Comparison of ENCODE assay signal across 1 cellular context in genomic region chr20:32580970-32581838, GRCh38.
A peak's percentile ranks its signal among the peaks of the same experiment; 100 is the strongest.
TF ChIP-seq lines count a peak whose summit lies in the region.

No MANE protein-coding gene starts in this region.

TF ChIP-seq in HEK293, 187 proteins besides CTCF, POLR2A, EP300 and RAD21 (continued from another document):
- TF ChIP-seq ZBTB21 (tag by site-specific recombination; IDR thresholded peaks at IDR 0.05) (no peak), SP2 (tag by site-specific recombination; IDR thresholded peaks at IDR 0.05) (peak; percentile 20; the same call in 1 of the 2 replicates), ZNF211 (tag by site-specific recombination; IDR thresholded peaks at IDR 0.05; ENCODE audit: low read depth) (no peak), ZNF184 (tag by site-specific recombination; IDR thresholded peaks at IDR 0.05) (no peak), ZNF677 (tag by site-specific recombination; IDR thresholded peaks at IDR 0.05) (no peak), ZNF510 (tag by site-specific recombination; IDR thresholded peaks at IDR 0.05; ENCODE audit: insufficient replicate concordance) (no peak), ZNF394 (tag by site-specific recombination; IDR thresholded peaks at IDR 0.05; ENCODE audit: borderline replicate concordance) (no peak), ZNF2 (tag by site-specific recombination; IDR thresholded peaks at IDR 0.05) (no peak), AEBP2 (tag by site-specific recombination; IDR thresholded peaks at IDR 0.05; ENCODE audit: borderline replicate concordance) (no peak), ZNF26 (tag by site-specific recombination; IDR thresholded peaks at IDR 0.05) (no peak), ZIC2 (tag by site-specific recombination; IDR thresholded peaks at IDR 0.05) (peak; percentile 47), ZNF311 (tag by site-specific recombination; IDR thresholded peaks at IDR 0.05; ENCODE audit: borderline replicate concordance) (no peak), ZNF585B (tag by site-specific recombination; IDR thresholded peaks at IDR 0.05) (no peak), ZNF202 (tag by site-specific recombination; IDR thresholded peaks at IDR 0.05; ENCODE audit: borderline replicate concordance) (no peak), PRDM1 (tag by site-specific recombination; IDR thresholded peaks at IDR 0.05) (no peak), ZNF623 (tag by site-specific recombination; IDR thresholded peaks at IDR 0.05) (no peak), KLF17 (tag by site-specific recombination; IDR thresholded peaks at IDR 0.05) (peak; percentile 51), ZNF555 (tag by site-specific recombination; conservative IDR thresholded peaks at IDR 0.05) (no peak), IKZF3 (tag by site-specific recombination; IDR thresholded peaks at IDR 0.05) (no peak), ZNF280C (tag by site-specific recombination; IDR thresholded peaks at IDR 0.05) (no peak)
- TF ChIP-seq, protein P1, sequence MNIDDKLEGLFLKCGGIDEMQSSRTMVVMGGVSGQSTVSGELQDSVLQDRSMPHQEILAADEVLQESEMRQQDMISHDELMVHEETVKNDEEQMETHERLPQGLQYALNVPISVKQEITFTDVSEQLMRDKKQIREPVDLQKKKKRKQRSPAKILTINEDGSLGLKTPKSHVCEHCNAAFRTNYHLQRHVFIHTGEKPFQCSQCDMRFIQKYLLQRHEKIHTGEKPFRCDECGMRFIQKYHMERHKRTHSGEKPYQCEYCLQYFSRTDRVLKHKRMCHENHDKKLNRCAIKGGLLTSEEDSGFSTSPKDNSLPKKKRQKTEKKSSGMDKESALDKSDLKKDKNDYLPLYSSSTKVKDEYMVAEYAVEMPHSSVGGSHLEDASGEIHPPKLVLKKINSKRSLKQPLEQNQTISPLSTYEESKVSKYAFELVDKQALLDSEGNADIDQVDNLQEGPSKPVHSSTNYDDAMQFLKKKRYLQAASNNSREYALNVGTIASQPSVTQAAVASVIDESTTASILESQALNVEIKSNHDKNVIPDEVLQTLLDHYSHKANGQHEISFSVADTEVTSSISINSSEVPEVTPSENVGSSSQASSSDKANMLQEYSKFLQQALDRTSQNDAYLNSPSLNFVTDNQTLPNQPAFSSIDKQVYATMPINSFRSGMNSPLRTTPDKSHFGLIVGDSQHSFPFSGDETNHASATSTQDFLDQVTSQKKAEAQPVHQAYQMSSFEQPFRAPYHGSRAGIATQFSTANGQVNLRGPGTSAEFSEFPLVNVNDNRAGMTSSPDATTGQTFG (tag by site-specific recombination; IDR thresholded peaks at IDR 0.05; ENCODE audit: borderline replicate concordance) = no peak
- TF ChIP-seq, protein P2, sequence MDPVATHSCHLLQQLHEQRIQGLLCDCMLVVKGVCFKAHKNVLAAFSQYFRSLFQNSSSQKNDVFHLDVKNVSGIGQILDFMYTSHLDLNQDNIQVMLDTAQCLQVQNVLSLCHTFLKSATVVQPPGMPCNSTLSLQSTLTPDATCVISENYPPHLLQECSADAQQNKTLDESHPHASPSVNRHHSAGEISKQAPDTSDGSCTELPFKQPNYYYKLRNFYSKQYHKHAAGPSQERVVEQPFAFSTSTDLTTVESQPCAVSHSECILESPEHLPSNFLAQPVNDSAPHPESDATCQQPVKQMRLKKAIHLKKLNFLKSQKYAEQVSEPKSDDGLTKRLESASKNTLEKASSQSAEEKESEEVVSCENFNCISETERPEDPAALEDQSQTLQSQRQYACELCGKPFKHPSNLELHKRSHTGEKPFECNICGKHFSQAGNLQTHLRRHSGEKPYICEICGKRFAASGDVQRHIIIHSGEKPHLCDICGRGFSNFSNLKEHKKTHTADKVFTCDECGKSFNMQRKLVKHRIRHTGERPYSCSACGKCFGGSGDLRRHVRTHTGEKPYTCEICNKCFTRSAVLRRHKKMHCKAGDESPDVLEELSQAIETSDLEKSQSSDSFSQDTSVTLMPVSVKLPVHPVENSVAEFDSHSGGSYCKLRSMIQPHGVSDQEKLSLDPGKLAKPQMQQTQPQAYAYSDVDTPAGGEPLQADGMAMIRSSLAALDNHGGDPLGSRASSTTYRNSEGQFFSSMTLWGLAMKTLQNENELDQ (tag by site-specific recombination; IDR thresholded peaks at IDR 0.05; ENCODE audit: low read depth) = no peak
